In genomic region chr6:129501401-129502051, GRCh38 we compare ENCODE assay signal across 8 cellular contexts.
DNase-seq lines count a peak whose midpoint lies in the region; ATAC-seq and TF ChIP-seq lines count a peak whose summit lies in the region.

No MANE protein-coding gene starts in this region.

- CTCF ChIA-PET in WTC11 (lab: Charles Lee): interaction anchor here (0.5 to 3.1 kb wide), 22 partner anchors 11 to 1859 kb away, joined by 3 to 28 read pairs (median 4); no protein-coding TSS in a partner anchor

- H3K9ac ChIP-seq in HUES48 (ENCODE audit: low read depth, low read length): no peak overlapping the region; the same call in 1 of the 2 replicates

- H3K4me3 ChIP-seq in HUES48 (ENCODE audit: low read depth, low read length) (no peak overlapping the region), retinal pigment epithelial cell (ENCODE audit: low read length) (no peak overlapping the region)

- peak overlapping the region; percentile 39; the same call in 1 of the 2 replicates for H3K27ac Mint-ChIP-seq in WTC11

- H3K4me3 Mint-ChIP-seq in WTC11: no peak overlapping the region

- DNase-seq in COLO829 (ENCODE audit: low spot score) (peak; percentile 86), WTC11 (ENCODE audit: low spot score) (no peak), Right ventricle myocardium superior (peak; percentile 57), retinal pigment epithelial cell (ENCODE audit: low read depth) (peak; percentile 86), NCI-H2081 treated with DMSO at 0.1 percent for 48 hours (lab: John Stamatoyannopoulos, UW) (no peak)

- H3K36me3 Mint-ChIP-seq in WTC11: no peaks in the 10 kb centered on the region

- H3K4me1 ChIP-seq in HUES48 (ENCODE audit: control insufficient read depth, insufficient read depth, low read length): peaks cover 22% of the 10 kb centered on the region; the same call in 1 of the 2 replicates

- no peaks in the 10 kb centered on the region for H3K27me3 Mint-ChIP-seq in WTC11 (ENCODE audit: low read depth)

- no peaks in the 10 kb centered on the region for H3K36me3 ChIP-seq in HUES48 (ENCODE audit: control insufficient read depth, insufficient read depth, low read length)

- peak overlapping the region; percentile 81 for H3K27ac ChIP-seq in HUES48 (ENCODE audit: low read depth, low read length)

- POLR2A ChIA-PET in WTC11 (lab: Charles Lee): no interaction called here

- H3K9me3 ChIP-seq in HUES48 (ENCODE audit: control insufficient read depth, insufficient read depth, low read length): no peaks in the 10 kb centered on the region

- H3K27me3 ChIP-seq in HUES48 (ENCODE audit: control insufficient read depth, insufficient read depth, low read length): no peaks in the 10 kb centered on the region

- H3K9me3 Mint-ChIP-seq in WTC11: no peaks in the 10 kb centered on the region

- peak; percentile 63 for ATAC-seq in WTC11
- ATAC-seq in Right ventricle myocardium superior (ENCODE audit: poor library complexity): peak; percentile 29
- no peak for ATAC-seq in HG03439 (IDR thresholded peaks at IDR 0.05; ENCODE audit: unreplicated experiment)
- ATAC-seq in HG03354 (IDR thresholded peaks at IDR 0.05; ENCODE audit: poor library complexity, severe bottlenecking, unreplicated experiment): no peak

- TF ChIP-seq CTCF in WTC11 (IDR thresholded peaks at IDR 0.05) (no peak), retinal pigment epithelial cell (conservative IDR thresholded peaks at IDR 0.05; ENCODE audit: low read depth, low read length) (no peak)

- intact Hi-C loops in Right ventricle myocardium superior (cut with DNase I): no loop called here

- H3K4me1 Mint-ChIP-seq in WTC11: peaks cover 26% of the 10 kb centered on the region

TF ChIP-seq in WTC11, 78 proteins besides CTCF, POLR2A, EP300 and RAD21:
- no peak for TF ChIP-seq ZNF232 (CRISPR knock-in tag; IDR thresholded peaks at IDR 0.05)
- no peak for TF ChIP-seq ELF4 (CRISPR knock-in tag; IDR thresholded peaks at IDR 0.05; ENCODE audit: low read depth)
- TF ChIP-seq, protein P1, sequence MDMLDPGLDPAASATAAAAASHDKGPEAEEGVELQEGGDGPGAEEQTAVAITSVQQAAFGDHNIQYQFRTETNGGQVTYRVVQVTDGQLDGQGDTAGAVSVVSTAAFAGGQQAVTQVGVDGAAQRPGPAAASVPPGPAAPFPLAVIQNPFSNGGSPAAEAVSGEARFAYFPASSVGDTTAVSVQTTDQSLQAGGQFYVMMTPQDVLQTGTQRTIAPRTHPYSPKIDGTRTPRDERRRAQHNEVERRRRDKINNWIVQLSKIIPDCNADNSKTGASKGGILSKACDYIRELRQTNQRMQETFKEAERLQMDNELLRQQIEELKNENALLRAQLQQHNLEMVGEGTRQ (CRISPR knock-in tag; IDR thresholded peaks at IDR 0.05): no peak
- no peak for TF ChIP-seq GABPB1 (CRISPR knock-in tag; IDR thresholded peaks at IDR 0.05)
- TF ChIP-seq JAZF1 (CRISPR knock-in tag; IDR thresholded peaks at IDR 0.05): no peak
- TF ChIP-seq RORB (CRISPR knock-in tag; IDR thresholded peaks at IDR 0.05): no peak
- TF ChIP-seq ZNF423 (CRISPR knock-in tag; IDR thresholded peaks at IDR 0.05): no peak
- TF ChIP-seq FOXJ3 (CRISPR knock-in tag; IDR thresholded peaks at IDR 0.05; ENCODE audit: borderline replicate concordance): no peak
- no peak for TF ChIP-seq SP1 (CRISPR knock-in tag; conservative IDR thresholded peaks at IDR 0.05)
- TF ChIP-seq, protein P2, sequence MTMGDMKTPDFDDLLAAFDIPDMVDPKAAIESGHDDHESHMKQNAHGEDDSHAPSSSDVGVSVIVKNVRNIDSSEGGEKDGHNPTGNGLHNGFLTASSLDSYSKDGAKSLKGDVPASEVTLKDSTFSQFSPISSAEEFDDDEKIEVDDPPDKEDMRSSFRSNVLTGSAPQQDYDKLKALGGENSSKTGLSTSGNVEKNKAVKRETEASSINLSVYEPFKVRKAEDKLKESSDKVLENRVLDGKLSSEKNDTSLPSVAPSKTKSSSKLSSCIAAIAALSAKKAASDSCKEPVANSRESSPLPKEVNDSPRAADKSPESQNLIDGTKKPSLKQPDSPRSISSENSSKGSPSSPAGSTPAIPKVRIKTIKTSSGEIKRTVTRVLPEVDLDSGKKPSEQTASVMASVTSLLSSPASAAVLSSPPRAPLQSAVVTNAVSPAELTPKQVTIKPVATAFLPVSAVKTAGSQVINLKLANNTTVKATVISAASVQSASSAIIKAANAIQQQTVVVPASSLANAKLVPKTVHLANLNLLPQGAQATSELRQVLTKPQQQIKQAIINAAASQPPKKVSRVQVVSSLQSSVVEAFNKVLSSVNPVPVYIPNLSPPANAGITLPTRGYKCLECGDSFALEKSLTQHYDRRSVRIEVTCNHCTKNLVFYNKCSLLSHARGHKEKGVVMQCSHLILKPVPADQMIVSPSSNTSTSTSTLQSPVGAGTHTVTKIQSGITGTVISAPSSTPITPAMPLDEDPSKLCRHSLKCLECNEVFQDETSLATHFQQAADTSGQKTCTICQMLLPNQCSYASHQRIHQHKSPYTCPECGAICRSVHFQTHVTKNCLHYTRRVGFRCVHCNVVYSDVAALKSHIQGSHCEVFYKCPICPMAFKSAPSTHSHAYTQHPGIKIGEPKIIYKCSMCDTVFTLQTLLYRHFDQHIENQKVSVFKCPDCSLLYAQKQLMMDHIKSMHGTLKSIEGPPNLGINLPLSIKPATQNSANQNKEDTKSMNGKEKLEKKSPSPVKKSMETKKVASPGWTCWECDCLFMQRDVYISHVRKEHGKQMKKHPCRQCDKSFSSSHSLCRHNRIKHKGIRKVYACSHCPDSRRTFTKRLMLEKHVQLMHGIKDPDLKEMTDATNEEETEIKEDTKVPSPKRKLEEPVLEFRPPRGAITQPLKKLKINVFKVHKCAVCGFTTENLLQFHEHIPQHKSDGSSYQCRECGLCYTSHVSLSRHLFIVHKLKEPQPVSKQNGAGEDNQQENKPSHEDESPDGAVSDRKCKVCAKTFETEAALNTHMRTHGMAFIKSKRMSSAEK (CRISPR knock-in tag; IDR thresholded peaks at IDR 0.05; ENCODE audit: borderline replicate concordance): no peak
- TF ChIP-seq CREB1 (CRISPR knock-in tag; IDR thresholded peaks at IDR 0.05): no peak
- no peak for TF ChIP-seq ZNF219 (CRISPR knock-in tag; IDR thresholded peaks at IDR 0.05; ENCODE audit: borderline replicate concordance)
- TF ChIP-seq, protein P3, sequence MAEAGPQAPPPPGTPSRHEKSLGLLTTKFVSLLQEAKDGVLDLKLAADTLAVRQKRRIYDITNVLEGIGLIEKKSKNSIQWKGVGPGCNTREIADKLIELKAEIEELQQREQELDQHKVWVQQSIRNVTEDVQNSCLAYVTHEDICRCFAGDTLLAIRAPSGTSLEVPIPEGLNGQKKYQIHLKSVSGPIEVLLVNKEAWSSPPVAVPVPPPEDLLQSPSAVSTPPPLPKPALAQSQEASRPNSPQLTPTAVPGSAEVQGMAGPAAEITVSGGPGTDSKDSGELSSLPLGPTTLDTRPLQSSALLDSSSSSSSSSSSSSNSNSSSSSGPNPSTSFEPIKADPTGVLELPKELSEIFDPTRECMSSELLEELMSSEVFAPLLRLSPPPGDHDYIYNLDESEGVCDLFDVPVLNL (CRISPR knock-in tag; IDR thresholded peaks at IDR 0.05; ENCODE audit: borderline replicate concordance, low read depth): no peak
- TF ChIP-seq, protein P4, sequence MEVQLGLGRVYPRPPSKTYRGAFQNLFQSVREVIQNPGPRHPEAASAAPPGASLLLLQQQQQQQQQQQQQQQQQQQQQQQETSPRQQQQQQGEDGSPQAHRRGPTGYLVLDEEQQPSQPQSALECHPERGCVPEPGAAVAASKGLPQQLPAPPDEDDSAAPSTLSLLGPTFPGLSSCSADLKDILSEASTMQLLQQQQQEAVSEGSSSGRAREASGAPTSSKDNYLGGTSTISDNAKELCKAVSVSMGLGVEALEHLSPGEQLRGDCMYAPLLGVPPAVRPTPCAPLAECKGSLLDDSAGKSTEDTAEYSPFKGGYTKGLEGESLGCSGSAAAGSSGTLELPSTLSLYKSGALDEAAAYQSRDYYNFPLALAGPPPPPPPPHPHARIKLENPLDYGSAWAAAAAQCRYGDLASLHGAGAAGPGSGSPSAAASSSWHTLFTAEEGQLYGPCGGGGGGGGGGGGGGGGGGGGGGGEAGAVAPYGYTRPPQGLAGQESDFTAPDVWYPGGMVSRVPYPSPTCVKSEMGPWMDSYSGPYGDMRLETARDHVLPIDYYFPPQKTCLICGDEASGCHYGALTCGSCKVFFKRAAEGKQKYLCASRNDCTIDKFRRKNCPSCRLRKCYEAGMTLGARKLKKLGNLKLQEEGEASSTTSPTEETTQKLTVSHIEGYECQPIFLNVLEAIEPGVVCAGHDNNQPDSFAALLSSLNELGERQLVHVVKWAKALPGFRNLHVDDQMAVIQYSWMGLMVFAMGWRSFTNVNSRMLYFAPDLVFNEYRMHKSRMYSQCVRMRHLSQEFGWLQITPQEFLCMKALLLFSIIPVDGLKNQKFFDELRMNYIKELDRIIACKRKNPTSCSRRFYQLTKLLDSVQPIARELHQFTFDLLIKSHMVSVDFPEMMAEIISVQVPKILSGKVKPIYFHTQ (CRISPR knock-in tag; IDR thresholded peaks at IDR 0.05): no peak
- TF ChIP-seq, protein P5, sequence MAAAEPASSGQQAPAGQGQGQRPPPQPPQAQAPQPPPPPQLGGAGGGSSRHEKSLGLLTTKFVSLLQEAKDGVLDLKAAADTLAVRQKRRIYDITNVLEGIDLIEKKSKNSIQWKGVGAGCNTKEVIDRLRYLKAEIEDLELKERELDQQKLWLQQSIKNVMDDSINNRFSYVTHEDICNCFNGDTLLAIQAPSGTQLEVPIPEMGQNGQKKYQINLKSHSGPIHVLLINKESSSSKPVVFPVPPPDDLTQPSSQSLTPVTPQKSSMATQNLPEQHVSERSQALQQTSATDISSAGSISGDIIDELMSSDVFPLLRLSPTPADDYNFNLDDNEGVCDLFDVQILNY (CRISPR knock-in tag; IDR thresholded peaks at IDR 0.05): no peak

Comparison
In these comparisons a context has a peak if more than half of its experiments do, and no peak if none do; other contexts are left out.
1. DNase-seq: peak in COLO829 (single experiment), Right ventricle myocardium superior (single experiment) and retinal pigment epithelial cell (single experiment); none in WTC11 (single experiment) and NCI-H2081 treated with DMSO at 0.1 percent for 48 hours (single experiment).
2. ATAC-seq: peak in WTC11 (single experiment) and Right ventricle myocardium superior (single experiment); none in HG03439 (single experiment) and HG03354 (single experiment).